In genomic region chr1:59025898-59026426, GRCh38 we compare ENCODE assay signal across 8 cellular contexts.
A peak's percentile ranks its signal among the peaks of the same experiment; 100 is the strongest.
DNase-seq lines count a peak whose midpoint lies in the region; ATAC-seq and TF ChIP-seq lines count a peak whose summit lies in the region.

No MANE protein-coding gene starts in this region.

- no peak for TF ChIP-seq CTCF in GM13976 (IDR thresholded peaks at IDR 0.05; ENCODE audit: borderline replicate concordance, control extremely low read depth, extremely low read depth, insufficient read depth, missing control alignments)

- ATAC-seq in GM21515 (IDR thresholded peaks at IDR 0.05; ENCODE audit: unreplicated experiment) (peak; percentile 92), HG03558 (IDR thresholded peaks at IDR 0.05; ENCODE audit: extremely low read depth, unreplicated experiment) (peak; percentile 73), memory B cell (ENCODE audit: low read depth) (peak; percentile 81)

- peak overlapping the region; percentile 82 for H3K27ac Mint-ChIP-seq in memory B cell

- no peaks in the 10 kb centered on the region for H3K9me3 Mint-ChIP-seq in memory B cell

- peak overlapping the region; percentile 78 for H3K4me3 Mint-ChIP-seq in memory B cell

- H3K27me3 Mint-ChIP-seq in memory B cell, result no peaks in the 10 kb centered on the region

- in situ Hi-C loops in GM13976 (cut with MboI; ENCODE audit: low sequenced_read_pairs, unreplicated experiment), result no loop called here

- H3K4me1 Mint-ChIP-seq in memory B cell, result peaks cover 29% of the 10 kb centered on the region

- H3K36me3 Mint-ChIP-seq in memory B cell, result peaks cover 3% of the 10 kb centered on the region

- DNase-seq in GM13976 (ENCODE audit: low spot score) (peak; percentile 35), memory B cell (ENCODE audit: low spot score in 2 of 2) (no peak), NCI-H2081 treated with DMSO at 0.1 percent for 48 hours (lab: John Stamatoyannopoulos, UW) (no peak), NCI-H82 (lab: John Stamatoyannopoulos, UW) (no peak), DMS153 treated with DMSO at 0.1 percent for 48 hours (lab: John Stamatoyannopoulos, UW; ENCODE audit: unreplicated experiment) (no peak), SW 1271 (lab: John Stamatoyannopoulos, UW) (no peak)
